1 cellular context compared by ENCODE assay signal in genomic region chr16:56625140-56625942, GRCh38.
TF ChIP-seq lines count a peak whose summit lies in the region.

Gene MT1E (plus strand): TSS chr16:56625781. CDS start chr16:56625852, 71 bp downstream.

TF ChIP-seq in H1, 55 proteins besides CTCF, POLR2A, EP300 and RAD21 (continued from another document):
- TF ChIP-seq TBP (IDR thresholded peaks at IDR 0.05; ENCODE audit: low read depth, low read length) (peak; percentile 87; the same call in 1 of the 2 replicates), CBX5 (IDR thresholded peaks at IDR 0.05; ENCODE audit: low read depth, low read length) (no peak), SRF (IDR thresholded peaks at IDR 0.05; ENCODE audit: low read depth, low read length) (no peak), RFX5 (IDR thresholded peaks at IDR 0.05; ENCODE audit: borderline replicate concordance, low read depth, low read length) (no peak), SAP30 (IDR thresholded peaks at IDR 0.05; ENCODE audit: insufficient read depth, insufficient replicate concordance, low read length) (no peak), GABPA (IDR thresholded peaks at IDR 0.05; ENCODE audit: borderline replicate concordance, insufficient read depth, low read length) (no peak), YY1 (IDR thresholded peaks at IDR 0.05; ENCODE audit: low read depth, low read length) (no peak), CTBP2 (IDR thresholded peaks at IDR 0.05; ENCODE audit: borderline replicate concordance, insufficient read depth, insufficient read length, low read length) (no peak), TCF12 (IDR thresholded peaks at IDR 0.05; ENCODE audit: low read depth, low read length) (0 out of 2 replicates have a peak, but pooled peaks have one; percentile 22), MAFK (IDR thresholded peaks at IDR 0.05; ENCODE audit: low read depth, low read length) (no peak), RBBP5 (IDR thresholded peaks at IDR 0.05; ENCODE audit: borderline replicate concordance, low read depth, low read length) (0 out of 2 replicates have a peak, but pooled peaks have one; percentile 64), SUZ12 (IDR thresholded peaks at IDR 0.05; ENCODE audit: low read length) (peak; percentile 96), EZH2 (IDR thresholded peaks at IDR 0.05; ENCODE audit: low read depth, low read length, severe bottlenecking) (peak; percentile 97), SP2 (IDR thresholded peaks at IDR 0.05; ENCODE audit: low read length) (no peak), CBX8 (IDR thresholded peaks at IDR 0.05; ENCODE audit: borderline replicate concordance, low read depth, low read length) (no peak), TAF7 (optimal IDR thresholded peaks at IDR 0.05; ENCODE audit: borderline replicate concordance, low read depth, low read length) (no peak), TAF1 (IDR thresholded peaks at IDR 0.05; ENCODE audit: low read depth, low read length) (0 out of 2 replicates have a peak, but pooled peaks have one; percentile 41), GTF2F1 (IDR thresholded peaks at IDR 0.05; ENCODE audit: borderline replicate concordance, low read depth, low read length) (no peak), E2F6 (IDR thresholded peaks at IDR 0.05) (no peak)
- TF ChIP-seq, protein P1, sequence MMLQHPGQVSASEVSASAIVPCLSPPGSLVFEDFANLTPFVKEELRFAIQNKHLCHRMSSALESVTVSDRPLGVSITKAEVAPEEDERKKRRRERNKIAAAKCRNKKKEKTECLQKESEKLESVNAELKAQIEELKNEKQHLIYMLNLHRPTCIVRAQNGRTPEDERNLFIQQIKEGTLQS (IDR thresholded peaks at IDR 0.05; ENCODE audit: insufficient read depth, low read depth, low read length): no peak
TF ChIP-seq in H1: peak in this region for 8.
